In genomic region chr5:148723143-148723542, GRCh38 we compare ENCODE assay signal across 1 cellular context.
TF ChIP-seq lines count a peak whose summit lies in the region.

No MANE protein-coding gene starts in this region.

TF ChIP-seq in HepG2, 621 proteins besides CTCF, POLR2A, EP300 and RAD21 (continued from another document):
- TF ChIP-seq FOXO4 (CRISPR knock-in tag; conservative IDR thresholded peaks at IDR 0.05) (no peak), DNMT1 (CRISPR knock-in tag; IDR thresholded peaks at IDR 0.05) (no peak)
